In the genomic region with DNA sequence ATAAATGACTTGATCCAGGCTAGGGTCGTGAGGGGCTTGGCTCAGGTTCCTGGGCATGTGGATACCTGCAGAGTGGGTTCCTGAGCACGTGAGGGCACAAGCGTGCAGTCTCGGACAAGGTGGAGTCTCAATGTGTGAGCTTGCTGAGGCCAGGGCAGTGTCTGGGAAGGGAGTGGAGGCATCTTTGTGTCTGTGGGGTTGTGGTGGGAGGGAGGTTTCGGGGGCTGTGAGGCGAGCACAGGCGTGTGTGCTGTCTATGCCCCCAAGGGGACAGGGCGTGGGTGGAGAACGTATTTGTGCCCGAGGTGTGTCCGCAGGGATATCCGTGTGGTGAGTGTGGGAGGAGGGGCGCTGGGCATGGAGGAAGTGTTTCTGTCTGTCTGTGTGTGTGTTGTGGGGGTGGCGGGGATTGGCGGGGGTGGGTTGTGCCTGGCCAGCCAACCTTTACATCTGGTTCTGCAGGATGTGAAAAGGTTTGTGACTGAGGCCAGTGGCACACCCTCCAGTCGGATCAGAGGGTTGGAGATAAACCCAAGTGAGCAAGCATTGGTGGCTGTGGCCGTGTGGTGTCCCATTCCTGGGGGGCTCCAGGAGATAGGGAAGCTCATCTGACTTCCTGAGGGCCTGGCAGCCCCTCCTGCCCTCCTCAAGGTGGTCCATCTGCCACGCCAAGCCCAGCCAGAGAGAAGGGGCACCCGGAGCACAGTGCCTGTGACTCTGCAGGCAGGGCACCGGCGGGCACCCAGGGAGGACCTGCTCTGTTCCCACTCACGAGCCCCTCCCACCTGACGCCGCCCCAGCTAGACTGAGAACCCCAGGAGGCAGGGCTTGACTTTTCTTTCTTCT, we compare ENCODE assay signal across 8 cellular contexts. TPM values are rescaled to one million over a fixed set of nuclear protein-coding genes. Genes with fewer than 3 reads are reported as not detected.
DNase-seq lines count a peak whose midpoint lies in the region; ATAC-seq and TF ChIP-seq lines count a peak whose summit lies in the region.

No MANE protein-coding gene starts in this region.

- H3K9me3 ChIP-seq in HEK293 (ENCODE audit: control insufficient read depth, insufficient read depth, low read depth, low read length) = no peaks in the 10 kb centered on the region
- H3K9me3 ChIP-seq in esophagus (ENCODE audit: control insufficient read depth in 2 of 2, insufficient read depth in 1 of 2, low read depth in 1 of 2, low read length in 1 of 2) = no peaks in the 10 kb centered on the region
- H3K9me3 ChIP-seq in psoas muscle = no peaks in the 10 kb centered on the region

- POLR2A ChIA-PET in HEK293 (lab: Yijun Ruan, JAX) = interaction anchor here (1.1 kb wide), 1 partner anchor 53 kb away, joined by 6 read pairs; no protein-coding TSS in a partner anchor

- DNase-seq in COLO668 (lab: John Stamatoyannopoulos, UW; ENCODE audit: unreplicated experiment) = peak; percentile 27
- DNase-seq in psoas muscle = no peak
- no peak for DNase-seq in NCI-H82 (lab: John Stamatoyannopoulos, UW)
- no peak for DNase-seq in NCI-H510A treated with DMSO at 0.1 percent for 48 hours (lab: John Stamatoyannopoulos, UW)
- DNase-seq in HCEC 1CT = no peak

- TF ChIP-seq CTCF in HEK293 (tag by site-specific recombination; IDR thresholded peaks at IDR 0.05) = no peak
- TF ChIP-seq CTCF in psoas muscle (IDR thresholded peaks at IDR 0.05) = no peak

- intact Hi-C loops in psoas muscle (cut with DNase I) = no loop called here

- no peaks in the 10 kb centered on the region for H3K27me3 ChIP-seq in esophagus (ENCODE audit: control insufficient read depth in 1 of 2, insufficient read depth in 2 of 2, low read length in 2 of 2)
- no peaks in the 10 kb centered on the region for H3K27me3 ChIP-seq in psoas muscle (ENCODE audit: insufficient read depth in 3 of 3, low read length in 2 of 3)

- CTCF ChIA-PET in HEK293 (lab: Yijun Ruan, JAX) = interaction anchor here (0.6 to 4.0 kb wide), 11 partner anchors 10 to 315 kb away, joined by 3 to 23 read pairs (median 4); no protein-coding TSS in a partner anchor

- no peak overlapping the region for H3K4me3 ChIP-seq in HEK293 (ENCODE audit: low read depth, low read length)
- peak overlapping the region in 1 of 2 donors; percentile 2 for H3K4me3 ChIP-seq in esophagus (ENCODE audit: low read depth in 1 of 2, low read length in 2 of 2)
- no peak overlapping the region for H3K4me3 ChIP-seq in psoas muscle

- no peak overlapping the region; the same call in 1 of the 2 replicates for H3K27ac ChIP-seq in HEK293 (ENCODE audit: extremely low read depth, low read depth, low read length)
- peak overlapping the region; percentile 88 to 98 for H3K27ac ChIP-seq in esophagus (ENCODE audit: low read depth in 2 of 2, low read length in 1 of 2)
- H3K27ac ChIP-seq in psoas muscle = no peak overlapping the region

- ATAC-seq in SK-N-SH treated with all-trans-retinoic acid at 6 μM for 48 hours (peak; percentile 6; the same call in 2 of the 3 replicates), psoas muscle (peak; percentile 19 to 39 (median 28))

- WGBS in esophagus, 2 donors = 41 to 43% methylated on average over 24 of the region's 24 CpGs
- WGBS in psoas muscle, 3 donors = 68 to 75% (median 72%) methylated on average over 24 of the region's 24 CpGs

- H3K36me3 ChIP-seq in HEK293 (ENCODE audit: control insufficient read depth in 2 of 2, insufficient read depth in 1 of 2, low read length in 2 of 2) (no peaks in the 10 kb centered on the region), esophagus (ENCODE audit: control insufficient read depth in 2 of 2, insufficient read depth in 2 of 2, low read length in 1 of 2) (no peaks in the 10 kb centered on the region), psoas muscle (ENCODE audit: insufficient read depth in 1 of 2, low read depth in 1 of 2) (no peaks in the 10 kb centered on the region)

- H3K4me1 ChIP-seq in HEK293 (ENCODE audit: control insufficient read depth, insufficient read depth, low read length) (peaks cover 1% of the 10 kb centered on the region; the same call in 1 of the 2 replicates), esophagus (ENCODE audit: control insufficient read depth in 2 of 2, insufficient read depth in 2 of 2, low read length in 1 of 2) (peaks cover 4 to 31% of the 10 kb centered on the region in 2 donors), psoas muscle (peaks cover 7% of the 10 kb centered on the region)

TF ChIP-seq in HEK293, 187 proteins besides CTCF, POLR2A, EP300 and RAD21 (continues in another document):
- TF ChIP-seq EGR2 (tag by site-specific recombination; IDR thresholded peaks at IDR 0.05; ENCODE audit: low read depth) = peak; percentile 98
- TF ChIP-seq ZNF391 (tag by site-specific recombination; IDR thresholded peaks at IDR 0.05; ENCODE audit: borderline replicate concordance, low read depth) = no peak
- TF ChIP-seq ZNF596 (tag by site-specific recombination; IDR thresholded peaks at IDR 0.05) = no peak
- TF ChIP-seq ZNF560 (tag by site-specific recombination; IDR thresholded peaks at IDR 0.05; ENCODE audit: borderline replicate concordance) = no peak
- TF ChIP-seq SCRT2 (tag by site-specific recombination; IDR thresholded peaks at IDR 0.05) = no peak
- no peak for TF ChIP-seq ZNF175 (tag by site-specific recombination; IDR thresholded peaks at IDR 0.05)
- TF ChIP-seq ZNF302 (tag by site-specific recombination; IDR thresholded peaks at IDR 0.05; ENCODE audit: low read depth) = no peak
- no peak for TF ChIP-seq WT1 (tag by site-specific recombination; IDR thresholded peaks at IDR 0.05)
- TF ChIP-seq HOXD13 (CRISPR knock-in tag; IDR thresholded peaks at IDR 0.05; ENCODE audit: borderline replicate concordance) = no peak
- TF ChIP-seq ZNF501 (tag by site-specific recombination; IDR thresholded peaks at IDR 0.05) = no peak
- TF ChIP-seq, protein P1, sequence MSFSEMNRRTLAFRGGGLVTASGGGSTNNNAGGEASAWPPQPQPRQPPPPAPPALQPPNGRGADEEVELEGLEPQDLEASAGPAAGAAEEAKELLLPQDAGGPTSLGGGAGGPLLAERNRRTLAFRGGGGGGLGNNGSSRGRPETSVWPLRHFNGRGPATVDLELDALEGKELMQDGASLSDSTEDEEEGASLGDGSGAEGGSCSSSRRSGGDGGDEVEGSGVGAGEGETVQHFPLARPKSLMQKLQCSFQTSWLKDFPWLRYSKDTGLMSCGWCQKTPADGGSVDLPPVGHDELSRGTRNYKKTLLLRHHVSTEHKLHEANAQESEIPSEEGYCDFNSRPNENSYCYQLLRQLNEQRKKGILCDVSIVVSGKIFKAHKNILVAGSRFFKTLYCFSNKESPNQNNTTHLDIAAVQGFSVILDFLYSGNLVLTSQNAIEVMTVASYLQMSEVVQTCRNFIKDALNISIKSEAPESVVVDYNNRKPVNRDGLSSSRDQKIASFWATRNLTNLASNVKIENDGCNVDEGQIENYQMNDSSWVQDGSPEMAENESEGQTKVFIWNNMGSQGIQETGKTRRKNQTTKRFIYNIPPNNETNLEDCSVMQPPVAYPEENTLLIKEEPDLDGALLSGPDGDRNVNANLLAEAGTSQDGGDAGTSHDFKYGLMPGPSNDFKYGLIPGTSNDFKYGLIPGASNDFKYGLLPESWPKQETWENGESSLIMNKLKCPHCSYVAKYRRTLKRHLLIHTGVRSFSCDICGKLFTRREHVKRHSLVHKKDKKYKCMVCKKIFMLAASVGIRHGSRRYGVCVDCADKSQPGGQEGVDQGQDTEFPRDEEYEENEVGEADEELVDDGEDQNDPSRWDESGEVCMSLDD (tag by site-specific recombination; IDR thresholded peaks at IDR 0.05) = no peak
- peak; percentile 98 for TF ChIP-seq ZFHX2 (tag by site-specific recombination; conservative IDR thresholded peaks at IDR 0.05)
- TF ChIP-seq ZNF548 (tag by site-specific recombination; IDR thresholded peaks at IDR 0.05) = no peak

TF ChIP-seq in SK-N-SH treated with all-trans-retinoic acid at 6 μM for 48 hours, 23 proteins besides CTCF, POLR2A, EP300 and RAD21 (continues in another document):
- TF ChIP-seq ZFP30 (CRISPR knock-in tag; IDR thresholded peaks at IDR 0.05) (no peak), RARB (CRISPR knock-in tag; IDR thresholded peaks at IDR 0.05) (no peak), ZC3H10 (CRISPR knock-in tag; IDR thresholded peaks at IDR 0.05) (no peak), BACH2 (CRISPR knock-in tag; IDR thresholded peaks at IDR 0.05; ENCODE audit: borderline replicate concordance) (no peak), ZFP3 (CRISPR knock-in tag; IDR thresholded peaks at IDR 0.05) (no peak), SNAI2 (CRISPR knock-in tag; IDR thresholded peaks at IDR 0.05) (no peak), ISL1 (CRISPR knock-in tag; IDR thresholded peaks at IDR 0.05) (no peak), ARNTL (CRISPR knock-in tag; IDR thresholded peaks at IDR 0.05; ENCODE audit: borderline replicate concordance, low read depth) (no peak), ESRRG (CRISPR knock-in tag; IDR thresholded peaks at IDR 0.05) (no peak)
- TF ChIP-seq, protein P2, sequence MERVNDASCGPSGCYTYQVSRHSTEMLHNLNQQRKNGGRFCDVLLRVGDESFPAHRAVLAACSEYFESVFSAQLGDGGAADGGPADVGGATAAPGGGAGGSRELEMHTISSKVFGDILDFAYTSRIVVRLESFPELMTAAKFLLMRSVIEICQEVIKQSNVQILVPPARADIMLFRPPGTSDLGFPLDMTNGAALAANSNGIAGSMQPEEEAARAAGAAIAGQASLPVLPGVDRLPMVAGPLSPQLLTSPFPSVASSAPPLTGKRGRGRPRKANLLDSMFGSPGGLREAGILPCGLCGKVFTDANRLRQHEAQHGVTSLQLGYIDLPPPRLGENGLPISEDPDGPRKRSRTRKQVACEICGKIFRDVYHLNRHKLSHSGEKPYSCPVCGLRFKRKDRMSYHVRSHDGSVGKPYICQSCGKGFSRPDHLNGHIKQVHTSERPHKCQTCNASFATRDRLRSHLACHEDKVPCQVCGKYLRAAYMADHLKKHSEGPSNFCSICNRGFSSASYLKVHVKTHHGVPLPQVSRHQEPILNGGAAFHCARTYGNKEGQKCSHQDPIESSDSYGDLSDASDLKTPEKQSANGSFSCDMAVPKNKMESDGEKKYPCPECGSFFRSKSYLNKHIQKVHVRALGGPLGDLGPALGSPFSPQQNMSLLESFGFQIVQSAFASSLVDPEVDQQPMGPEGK (CRISPR knock-in tag; IDR thresholded peaks at IDR 0.05; ENCODE audit: borderline replicate concordance) = no peak

RNA-seq across cellular contexts. Expression of a gene that starts 57.1 kb away (rescaled TPM):
- polyA plus RNA-seq in esophagus = 10 to 100 TPM; 48.1 to 64.2 TPM
- total RNA-seq in psoas muscle = 100 to 1,000 TPM in 1 of 4 donors, 10 to 100 TPM in 3; 48.9 to 103 (median 71.4) TPM
- 10 to 100 TPM; 26.3 to 36.7 (median 34.5) TPM for polyA plus RNA-seq in psoas muscle

Comparison
In these comparisons a context has a peak if more than half of its experiments do, and no peak if none do; other contexts are left out.
1. H3K27ac ChIP-seq: peak in esophagus (2 of 2); none in HEK293 (single experiment) and psoas muscle (single experiment).